In genomic region chr13:114004416-114005205, GRCh38 we compare ENCODE assay signal across 14 cellular contexts. TPM values are rescaled to one million over a fixed set of nuclear protein-coding genes. Genes with fewer than 3 reads are reported as not detected.
DNase-seq lines count a peak whose midpoint lies in the region; ATAC-seq, FAIRE-seq and TF ChIP-seq lines count a peak whose summit lies in the region.
"Had no signal": no experiment of that assay in that cellular context is flagged by ENCODE, and none has a peak within 500 bp of the region (broad histone marks: within the 10 kb centered on the region; RNA-seq: fewer than 3 reads in every experiment).

No MANE protein-coding gene starts in this region.

- intact Hi-C loops in kidney (cut with DNase I), result no loop called here

- FAIRE-seq in kidney (lab: Jason Lieb, UNC), result no peak

- H3K36me3 ChIP-seq in kidney (ENCODE audit: control insufficient read depth in 1 of 2, insufficient read depth in 2 of 2, low read length in 2 of 2), result peaks cover 0 to 6% of the 10 kb centered on the region in 2 donors
- H3K36me3 ChIP-seq in MG63, result peaks cover 12% of the 10 kb centered on the region

- TF ChIP-seq CTCF in astrocyte of the spinal cord (IDR thresholded peaks at IDR 0.05; ENCODE audit: low read depth, low read length) (no peak), kidney (IDR thresholded peaks at IDR 0.05; ENCODE audit: borderline replicate concordance, extremely low read depth, insufficient read depth) (no peak)

- H3K36me3 Mint-ChIP-seq in stimulated activated effector memory CD8-positive, alpha-beta T cell treated with anti-CD3 and anti-CD28 coated beads, Interleukin-12 subunit alpha, Interleukin-12 subunit beta, amount 100 ng/mL, for 72 hours, result peaks cover 32% of the 10 kb centered on the region

- H3K9me3 ChIP-seq in kidney (ENCODE audit: control insufficient read depth in 1 of 2, low read length in 2 of 2) (no peaks in the 10 kb centered on the region), MG63 (no peaks in the 10 kb centered on the region)

- no peaks in the 10 kb centered on the region for H3K4me1 ChIP-seq in kidney (ENCODE audit: control insufficient read depth in 1 of 2, insufficient read depth in 1 of 2, low read depth in 1 of 2, low read length in 2 of 2)

- no peak overlapping the region for H3K4me3 Mint-ChIP-seq in stimulated activated effector memory CD8-positive, alpha-beta T cell treated with anti-CD3 and anti-CD28 coated beads, Interleukin-12 subunit alpha, Interleukin-12 subunit beta, amount 100 ng/mL, for 72 hours
- H3K4me3 Mint-ChIP-seq: activated CD4-positive, alpha-beta T cell treated with anti-CD3 and anti-CD28 coated beads, Interleukin-2, amount 10 ng/mL, durations not matched to agents 24 days and 14 days had no signal

- no peaks in the 10 kb centered on the region for H3K4me1 Mint-ChIP-seq in stimulated activated effector memory CD8-positive, alpha-beta T cell treated with anti-CD3 and anti-CD28 coated beads, Interleukin-12 subunit alpha, Interleukin-12 subunit beta, amount 100 ng/mL, for 72 hours
- H3K4me1 Mint-ChIP-seq: activated CD4-positive, alpha-beta T cell treated with anti-CD3 and anti-CD28 coated beads, Interleukin-2, amount 10 ng/mL, durations not matched to agents 24 days and 14 days had no signal

- H3K27ac ChIP-seq in kidney (ENCODE audit: low read depth in 2 of 2, low read length in 2 of 2), result no peak overlapping the region

- H3K27ac Mint-ChIP-seq in stimulated activated effector memory CD8-positive, alpha-beta T cell treated with anti-CD3 and anti-CD28 coated beads, Interleukin-12 subunit alpha, Interleukin-12 subunit beta, amount 100 ng/mL, for 72 hours, result peak overlapping the region; percentile 55
- H3K27ac Mint-ChIP-seq: activated CD4-positive, alpha-beta T cell treated with anti-CD3 and anti-CD28 coated beads, Interleukin-2, amount 10 ng/mL, durations not matched to agents 24 days and 14 days had no signal

- no peak overlapping the region for H3K4me3 ChIP-seq in astrocyte of the spinal cord (ENCODE audit: low read depth, low read length)
- H3K4me3 ChIP-seq in kidney (ENCODE audit: low read length in 2 of 2), result no peak overlapping the region
- no peak overlapping the region for H3K4me3 ChIP-seq in MG63

- DNase-seq in activated effector memory CD4-positive, alpha-beta T cell treated with anti-CD3 and anti-CD28 coated beads, Interleukin-2, amount 50 U/mL, for 16 hours, result peak; percentile 34
- no peak for DNase-seq in activated effector memory CD4-positive, alpha-beta T cell treated with Interleukin-2 at 50 U/mL for 16 hours
- peak; percentile 78 for DNase-seq in astrocyte of the spinal cord (ENCODE audit: low read depth, low spot score)
- DNase-seq in kidney, result peak; percentile 63
- no peak for DNase-seq in stimulated activated effector memory CD8-positive, alpha-beta T cell treated with anti-CD3 and anti-CD28 coated beads, Interleukin-12 subunit alpha, Interleukin-12 subunit beta, amount 100 ng/mL, for 72 hours (ENCODE audit: low spot score in 2 of 2)
- no peak for DNase-seq in MG63
- DNase-seq: activated CD4-positive, alpha-beta T cell treated with anti-CD3 and anti-CD28 coated beads, Interleukin-2, amount 10 ng/mL, durations not matched to agents 24 days and 14 days; DND-41; effector memory CD8-positive, alpha-beta T cell; naive B cell; NCI-H2029; stimulated activated naive CD4-positive, alpha-beta T cell had no signal

- no peak for ATAC-seq in stimulated activated effector memory CD8-positive, alpha-beta T cell treated with anti-CD3 and anti-CD28 coated beads, Interleukin-12 subunit alpha, Interleukin-12 subunit beta, amount 100 ng/mL, for 72 hours
- no peak for ATAC-seq in GM19328 (IDR thresholded peaks at IDR 0.05; ENCODE audit: unreplicated experiment)
- no peak for ATAC-seq in HG03135 (IDR thresholded peaks at IDR 0.05; ENCODE audit: unreplicated experiment)
- ATAC-seq: effector memory CD8-positive, alpha-beta T cell had no signal

- no peaks in the 10 kb centered on the region for H3K9me3 Mint-ChIP-seq in stimulated activated effector memory CD8-positive, alpha-beta T cell treated with anti-CD3 and anti-CD28 coated beads, Interleukin-12 subunit alpha, Interleukin-12 subunit beta, amount 100 ng/mL, for 72 hours
- H3K9me3 Mint-ChIP-seq: activated CD4-positive, alpha-beta T cell treated with anti-CD3 and anti-CD28 coated beads, Interleukin-2, amount 10 ng/mL, durations not matched to agents 24 days and 14 days; effector memory CD8-positive, alpha-beta T cell; naive B cell had no signal

- H3K9ac ChIP-seq in kidney (ENCODE audit: low read length in 2 of 2), result no peak overlapping the region

- in situ Hi-C loops in astrocyte of the spinal cord (cut with HindIII; ENCODE audit: low sequenced_read_pairs), result no loop called here

- H3K27me3 ChIP-seq in MG63, result no peaks in the 10 kb centered on the region

RNA-seq across cellular contexts. Expression of gene C13orf46, which starts 30.7 kb away (rescaled TPM):
- total RNA-seq in kidney, result 1.1 TPM
- not detected for polyA plus RNA-seq in kidney (ENCODE audit: insufficient read depth, low read depth, low replicate concordance)
- total RNA-seq in MG63 (2014; rRNA removed; shearing (Covaris generic); ENCODE audit: low replicate concordance), result not detected in 2 replicates

Comparison
In these comparisons a context has a peak if more than half of its experiments do, and no peak if none do; other contexts are left out.
1. DNase-seq: peak in activated effector memory CD4-positive, alpha-beta T cell treated with anti-CD3 and anti-CD28 coated beads, Interleukin-2, amount 50 U/mL, for 16 hours (single experiment), astrocyte of the spinal cord (single experiment) and kidney (single experiment); none in activated effector memory CD4-positive, alpha-beta T cell treated with Interleukin-2 at 50 U/mL for 16 hours (single experiment), stimulated activated effector memory CD8-positive, alpha-beta T cell treated with anti-CD3 and anti-CD28 coated beads, Interleukin-12 subunit alpha, Interleukin-12 subunit beta, amount 100 ng/mL, for 72 hours (0 of 2) and MG63 (single experiment).